1 cellular context compared by ENCODE assay signal in the genomic region with DNA sequence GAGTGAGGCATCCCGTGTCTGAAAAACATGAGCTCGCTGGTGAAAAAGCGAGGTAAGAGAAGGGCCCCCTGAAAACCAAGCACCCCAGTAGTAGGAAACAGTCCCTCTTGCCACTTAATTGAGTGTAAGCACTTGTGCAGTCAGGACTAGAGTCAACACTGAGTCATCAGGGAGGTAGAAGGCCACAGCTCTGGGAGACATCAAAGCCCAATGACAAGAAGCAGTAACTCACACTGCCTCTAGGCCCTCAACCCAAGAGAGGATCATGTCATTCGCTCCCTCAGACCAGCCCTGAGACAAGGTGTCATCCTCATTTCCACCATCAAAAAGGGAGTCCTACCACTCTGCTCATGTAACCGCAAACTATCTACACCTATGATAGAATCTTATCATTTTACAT.
TF ChIP-seq lines count a peak whose summit lies in the region.

No MANE protein-coding gene starts in this region.

TF ChIP-seq in HEK293, 187 proteins besides CTCF, POLR2A, EP300 and RAD21 (continued from another document and continues in another):
- TF ChIP-seq, protein P1, sequence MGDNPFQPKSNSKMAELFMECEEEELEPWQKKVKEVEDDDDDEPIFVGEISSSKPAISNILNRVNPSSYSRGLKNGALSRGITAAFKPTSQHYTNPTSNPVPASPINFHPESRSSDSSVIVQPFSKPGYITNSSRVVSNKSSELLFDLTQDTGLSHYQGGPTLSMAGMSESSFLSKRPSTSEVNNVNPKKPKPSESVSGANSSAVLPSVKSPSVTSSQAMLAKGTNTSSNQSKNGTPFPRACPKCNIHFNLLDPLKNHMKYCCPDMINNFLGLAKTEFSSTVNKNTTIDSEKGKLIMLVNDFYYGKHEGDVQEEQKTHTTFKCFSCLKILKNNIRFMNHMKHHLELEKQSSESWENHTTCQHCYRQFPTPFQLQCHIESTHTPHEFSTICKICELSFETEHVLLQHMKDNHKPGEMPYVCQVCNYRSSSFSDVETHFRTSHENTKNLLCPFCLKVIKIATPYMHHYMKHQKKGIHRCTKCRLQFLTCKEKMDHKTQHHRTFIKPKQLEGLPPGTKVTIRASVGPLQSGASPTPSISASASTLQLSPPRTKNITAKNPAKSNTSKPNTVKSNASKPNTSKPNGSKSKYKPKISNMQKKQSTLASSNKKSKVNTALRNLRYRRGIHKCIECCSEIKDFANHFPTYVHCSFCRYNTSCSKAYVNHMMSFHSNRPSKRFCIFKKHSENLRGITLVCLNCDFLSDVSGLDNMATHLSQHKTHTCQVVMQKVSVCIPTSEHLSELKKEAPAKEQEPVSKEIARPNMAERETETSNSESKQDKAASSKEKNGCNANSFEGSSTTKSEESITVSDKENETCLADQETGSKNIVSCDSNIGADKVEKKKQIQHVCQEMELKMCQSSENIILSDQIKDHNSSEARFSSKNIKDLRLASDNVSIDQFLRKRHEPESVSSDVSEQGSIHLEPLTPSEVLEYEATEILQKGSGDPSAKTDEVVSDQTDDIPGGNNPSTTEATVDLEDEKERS (tag by site-specific recombination; IDR thresholded peaks at IDR 0.05): no peak
- TF ChIP-seq ZNF2 (tag by site-specific recombination; IDR thresholded peaks at IDR 0.05) (no peak), BCL11B (tag by site-specific recombination; IDR thresholded peaks at IDR 0.05; ENCODE audit: low read depth) (no peak), ZNF292 (tag by site-specific recombination; IDR thresholded peaks at IDR 0.05; ENCODE audit: borderline replicate concordance, low read depth) (no peak), ATF2 (tag by site-specific recombination; IDR thresholded peaks at IDR 0.05; ENCODE audit: low read depth) (no peak), SCRT2 (tag by site-specific recombination; IDR thresholded peaks at IDR 0.05) (no peak), ZNF266 (tag by site-specific recombination; IDR thresholded peaks at IDR 0.05; ENCODE audit: low read depth) (no peak), ZBTB7A (tag by site-specific recombination; IDR thresholded peaks at IDR 0.05; ENCODE audit: low read depth) (no peak), GLIS1 (tag by site-specific recombination; IDR thresholded peaks at IDR 0.05) (peak; percentile 42), ZNF394 (tag by site-specific recombination; IDR thresholded peaks at IDR 0.05; ENCODE audit: borderline replicate concordance) (no peak), KLF8 (tag by site-specific recombination; IDR thresholded peaks at IDR 0.05) (peak; percentile 22; the same call in 1 of the 2 replicates), ZFP37 (tag by site-specific recombination; IDR thresholded peaks at IDR 0.05) (no peak), ZNF48 (tag by site-specific recombination; IDR thresholded peaks at IDR 0.05) (no peak), ZNF26 (tag by site-specific recombination; IDR thresholded peaks at IDR 0.05) (no peak), ZBTB21 (tag by site-specific recombination; IDR thresholded peaks at IDR 0.05) (peak; percentile 68; the same call in 1 of the 2 replicates), TSHZ1 (tag by site-specific recombination; IDR thresholded peaks at IDR 0.05; ENCODE audit: borderline replicate concordance) (peak; percentile 66), ZNF398 (tag by site-specific recombination; IDR thresholded peaks at IDR 0.05) (0 out of 2 replicates have a peak, but pooled peaks have one; percentile 17), ZNF768 (tag by site-specific recombination; IDR thresholded peaks at IDR 0.05) (no peak), ZNF555 (tag by site-specific recombination; conservative IDR thresholded peaks at IDR 0.05) (no peak), MZF1 (tag by site-specific recombination; IDR thresholded peaks at IDR 0.05; ENCODE audit: borderline replicate concordance) (no peak)
- TF ChIP-seq, protein P2, sequence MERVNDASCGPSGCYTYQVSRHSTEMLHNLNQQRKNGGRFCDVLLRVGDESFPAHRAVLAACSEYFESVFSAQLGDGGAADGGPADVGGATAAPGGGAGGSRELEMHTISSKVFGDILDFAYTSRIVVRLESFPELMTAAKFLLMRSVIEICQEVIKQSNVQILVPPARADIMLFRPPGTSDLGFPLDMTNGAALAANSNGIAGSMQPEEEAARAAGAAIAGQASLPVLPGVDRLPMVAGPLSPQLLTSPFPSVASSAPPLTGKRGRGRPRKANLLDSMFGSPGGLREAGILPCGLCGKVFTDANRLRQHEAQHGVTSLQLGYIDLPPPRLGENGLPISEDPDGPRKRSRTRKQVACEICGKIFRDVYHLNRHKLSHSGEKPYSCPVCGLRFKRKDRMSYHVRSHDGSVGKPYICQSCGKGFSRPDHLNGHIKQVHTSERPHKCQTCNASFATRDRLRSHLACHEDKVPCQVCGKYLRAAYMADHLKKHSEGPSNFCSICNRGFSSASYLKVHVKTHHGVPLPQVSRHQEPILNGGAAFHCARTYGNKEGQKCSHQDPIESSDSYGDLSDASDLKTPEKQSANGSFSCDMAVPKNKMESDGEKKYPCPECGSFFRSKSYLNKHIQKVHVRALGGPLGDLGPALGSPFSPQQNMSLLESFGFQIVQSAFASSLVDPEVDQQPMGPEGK (tag by site-specific recombination; IDR thresholded peaks at IDR 0.05): peak; percentile 68
- TF ChIP-seq, protein P3, sequence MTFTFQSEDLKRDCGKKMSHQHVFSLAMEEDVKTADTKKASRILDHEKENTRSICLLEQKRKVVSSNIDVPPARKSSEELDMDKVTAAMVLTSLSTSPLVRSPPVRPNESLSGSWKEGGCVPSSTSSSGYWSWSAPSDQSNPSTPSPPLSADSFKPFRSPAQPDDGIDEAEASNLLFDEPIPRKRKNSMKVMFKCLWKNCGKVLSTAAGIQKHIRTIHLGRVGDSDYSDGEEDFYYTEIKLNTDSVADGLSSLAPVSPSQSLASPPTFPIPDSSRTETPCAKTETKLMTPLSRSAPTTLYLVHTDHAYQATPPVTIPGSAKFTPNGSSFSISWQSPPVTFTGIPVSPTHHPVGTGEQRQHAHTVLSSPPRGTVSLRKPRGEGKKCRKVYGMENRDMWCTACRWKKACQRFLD (tag by site-specific recombination; IDR thresholded peaks at IDR 0.05): no peak
- TF ChIP-seq, protein P4, sequence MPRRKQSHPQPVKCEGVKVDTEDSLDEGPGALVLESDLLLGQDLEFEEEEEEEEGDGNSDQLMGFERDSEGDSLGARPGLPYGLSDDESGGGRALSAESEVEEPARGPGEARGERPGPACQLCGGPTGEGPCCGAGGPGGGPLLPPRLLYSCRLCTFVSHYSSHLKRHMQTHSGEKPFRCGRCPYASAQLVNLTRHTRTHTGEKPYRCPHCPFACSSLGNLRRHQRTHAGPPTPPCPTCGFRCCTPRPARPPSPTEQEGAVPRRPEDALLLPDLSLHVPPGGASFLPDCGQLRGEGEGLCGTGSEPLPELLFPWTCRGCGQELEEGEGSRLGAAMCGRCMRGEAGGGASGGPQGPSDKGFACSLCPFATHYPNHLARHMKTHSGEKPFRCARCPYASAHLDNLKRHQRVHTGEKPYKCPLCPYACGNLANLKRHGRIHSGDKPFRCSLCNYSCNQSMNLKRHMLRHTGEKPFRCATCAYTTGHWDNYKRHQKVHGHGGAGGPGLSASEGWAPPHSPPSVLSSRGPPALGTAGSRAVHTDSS (tag by site-specific recombination; IDR thresholded peaks at IDR 0.05): no peak
- TF ChIP-seq, protein P5, sequence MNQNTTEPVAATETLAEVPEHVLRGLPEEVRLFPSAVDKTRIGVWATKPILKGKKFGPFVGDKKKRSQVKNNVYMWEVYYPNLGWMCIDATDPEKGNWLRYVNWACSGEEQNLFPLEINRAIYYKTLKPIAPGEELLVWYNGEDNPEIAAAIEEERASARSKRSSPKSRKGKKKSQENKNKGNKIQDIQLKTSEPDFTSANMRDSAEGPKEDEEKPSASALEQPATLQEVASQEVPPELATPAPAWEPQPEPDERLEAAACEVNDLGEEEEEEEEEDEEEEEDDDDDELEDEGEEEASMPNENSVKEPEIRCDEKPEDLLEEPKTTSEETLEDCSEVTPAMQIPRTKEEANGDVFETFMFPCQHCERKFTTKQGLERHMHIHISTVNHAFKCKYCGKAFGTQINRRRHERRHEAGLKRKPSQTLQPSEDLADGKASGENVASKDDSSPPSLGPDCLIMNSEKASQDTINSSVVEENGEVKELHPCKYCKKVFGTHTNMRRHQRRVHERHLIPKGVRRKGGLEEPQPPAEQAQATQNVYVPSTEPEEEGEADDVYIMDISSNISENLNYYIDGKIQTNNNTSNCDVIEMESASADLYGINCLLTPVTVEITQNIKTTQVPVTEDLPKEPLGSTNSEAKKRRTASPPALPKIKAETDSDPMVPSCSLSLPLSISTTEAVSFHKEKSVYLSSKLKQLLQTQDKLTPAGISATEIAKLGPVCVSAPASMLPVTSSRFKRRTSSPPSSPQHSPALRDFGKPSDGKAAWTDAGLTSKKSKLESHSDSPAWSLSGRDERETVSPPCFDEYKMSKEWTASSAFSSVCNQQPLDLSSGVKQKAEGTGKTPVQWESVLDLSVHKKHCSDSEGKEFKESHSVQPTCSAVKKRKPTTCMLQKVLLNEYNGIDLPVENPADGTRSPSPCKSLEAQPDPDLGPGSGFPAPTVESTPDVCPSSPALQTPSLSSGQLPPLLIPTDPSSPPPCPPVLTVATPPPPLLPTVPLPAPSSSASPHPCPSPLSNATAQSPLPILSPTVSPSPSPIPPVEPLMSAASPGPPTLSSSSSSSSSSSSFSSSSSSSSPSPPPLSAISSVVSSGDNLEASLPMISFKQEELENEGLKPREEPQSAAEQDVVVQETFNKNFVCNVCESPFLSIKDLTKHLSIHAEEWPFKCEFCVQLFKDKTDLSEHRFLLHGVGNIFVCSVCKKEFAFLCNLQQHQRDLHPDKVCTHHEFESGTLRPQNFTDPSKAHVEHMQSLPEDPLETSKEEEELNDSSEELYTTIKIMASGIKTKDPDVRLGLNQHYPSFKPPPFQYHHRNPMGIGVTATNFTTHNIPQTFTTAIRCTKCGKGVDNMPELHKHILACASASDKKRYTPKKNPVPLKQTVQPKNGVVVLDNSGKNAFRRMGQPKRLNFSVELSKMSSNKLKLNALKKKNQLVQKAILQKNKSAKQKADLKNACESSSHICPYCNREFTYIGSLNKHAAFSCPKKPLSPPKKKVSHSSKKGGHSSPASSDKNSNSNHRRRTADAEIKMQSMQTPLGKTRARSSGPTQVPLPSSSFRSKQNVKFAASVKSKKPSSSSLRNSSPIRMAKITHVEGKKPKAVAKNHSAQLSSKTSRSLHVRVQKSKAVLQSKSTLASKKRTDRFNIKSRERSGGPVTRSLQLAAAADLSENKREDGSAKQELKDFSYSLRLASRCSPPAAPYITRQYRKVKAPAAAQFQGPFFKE (tag by site-specific recombination; IDR thresholded peaks at IDR 0.05; ENCODE audit: borderline replicate concordance): no peak
- TF ChIP-seq, protein P6, sequence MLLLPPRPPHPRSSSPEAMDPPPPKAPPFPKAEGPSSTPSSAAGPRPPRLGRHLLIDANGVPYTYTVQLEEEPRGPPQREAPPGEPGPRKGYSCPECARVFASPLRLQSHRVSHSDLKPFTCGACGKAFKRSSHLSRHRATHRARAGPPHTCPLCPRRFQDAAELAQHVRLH (tag by site-specific recombination; IDR thresholded peaks at IDR 0.05): no peak
